Comparison of ENCODE assay signal across 7 cellular contexts in genomic region chr9:125513634-125514413, GRCh38.
DNase-seq lines count a peak whose midpoint lies in the region; ATAC-seq and TF ChIP-seq lines count a peak whose summit lies in the region.

No MANE protein-coding gene starts in this region.

- H3K4me1 ChIP-seq in HCT116 (ENCODE audit: control insufficient read depth in 1 of 2, insufficient read depth in 2 of 2, low read length in 2 of 2) = peaks cover 17 to 20% of the 10 kb centered on the region in 2 experiments
- H3K4me1 ChIP-seq in mucosa of rectum (ENCODE audit: control insufficient read depth in 2 of 2, insufficient read depth in 2 of 2, low read length in 2 of 2) = peaks cover 0 to 17% of the 10 kb centered on the region in 2 donors

- H3K9me2 ChIP-seq in HCT116 (ENCODE audit: insufficient read depth) = no peaks in the 10 kb centered on the region

- H3K4me3 ChIP-seq in HCT116 (replicated peaks in 1 of 2; ENCODE audit: low read depth in 1 of 2, low read length in 2 of 2) (peak overlapping the region; percentile 15 to 51), mucosa of rectum (ENCODE audit: low read length in 2 of 2) (peak overlapping the region; percentile 18 to 23)

- RAD21 ChIA-PET in HCT116 (lab: Charles Lee; ENCODE audit: low non-redundant PET in 1 of 2, low total read pairs in 2 of 2, uncharacterized antibody in 2 of 2, unreplicated experiment in 2 of 2) = no interaction called here

- DNase-seq in HCT116 (ENCODE audit: low read depth, low spot score) = no peak
- DNase-seq in NCI-H226 = peak; percentile 96
- peak in 38 of 61 donors; percentile 9 to 86 (median 52) for DNase-seq in caudate nucleus (lab: John Stamatoyannopoulos, UW)
- no peak for DNase-seq in amygdala (lab: John Stamatoyannopoulos, UW)
- no peak for DNase-seq in middle frontal gyrus (ENCODE audit: extremely low spot score, low spot score)

- TF ChIP-seq CTCF in HCT116 (IDR thresholded peaks at IDR 0.05 in 2 of 3, conservative IDR thresholded peaks at IDR 0.05 in 1 of 3; ENCODE audit: borderline replicate concordance in 1 of 3, insufficient read depth in 1 of 3, low read depth in 2 of 3, low read length in 2 of 3) = no peak

- H3K36me3 ChIP-seq in HCT116 (ENCODE audit: control insufficient read depth in 1 of 2, insufficient read depth in 2 of 2, low read length in 2 of 2) (no peaks in the 10 kb centered on the region), mucosa of rectum (ENCODE audit: control insufficient read depth in 2 of 2, insufficient read depth in 2 of 2, low read length in 2 of 2) (no peaks in the 10 kb centered on the region)

- CTCF ChIA-PET in HCT116 (lab: Charles Lee) = no interaction called here

- BruUV-seq in HCT116 (replicated peaks; lab: Mats Ljungman, UMichigan) = no TSS peak

- H3K27me3 ChIP-seq in HCT116 (ENCODE audit: insufficient read depth, low read length) (no peaks in the 10 kb centered on the region), mucosa of rectum (ENCODE audit: control insufficient read depth in 2 of 2, insufficient read depth in 2 of 2, low read length in 2 of 2) (no peaks in the 10 kb centered on the region)

- no peaks in the 10 kb centered on the region for H3K9me3 ChIP-seq in HCT116 (ENCODE audit: control insufficient read depth in 1 of 2, insufficient read depth in 1 of 2, low read depth in 1 of 2, low read length in 2 of 2)
- no peaks in the 10 kb centered on the region for H3K9me3 ChIP-seq in mucosa of rectum (ENCODE audit: control insufficient read depth in 2 of 2, low read length in 2 of 2)

- H2AFZ ChIP-seq in HCT116 (ENCODE audit: low read depth, low read length, poor library complexity, severe bottlenecking) = no peak overlapping the region

- POLR2A ChIA-PET in HCT116 (lab: Charles Lee) = no interaction called here

- H3K79me2 ChIP-seq in HCT116 (ENCODE audit: insufficient read depth, low read length) = no peaks in the 10 kb centered on the region

- ATAC-seq in GM18520 (IDR thresholded peaks at IDR 0.05; ENCODE audit: unreplicated experiment) = peak; percentile 95
- ATAC-seq in HCT116 = peak; percentile 96

- no peaks in the 10 kb centered on the region for H4K20me1 ChIP-seq in HCT116 (ENCODE audit: insufficient read depth)

- TF ChIP-seq RAD21 in HCT116 (IDR thresholded peaks at IDR 0.05; ENCODE audit: low read depth) = 0 out of 2 replicates have a peak, but pooled peaks have one; percentile 2

- no peak for TF ChIP-seq POLR2A in HCT116 (IDR thresholded peaks at IDR 0.05; ENCODE audit: borderline replicate concordance, extremely low read depth, insufficient read depth, insufficient read length)

- H3K27ac ChIP-seq in HCT116 (ENCODE audit: low read depth, low read length) (peak overlapping the region; percentile 57), caudate nucleus (ENCODE audit: low read depth, low read length) (peak overlapping the region; percentile 72), mucosa of rectum (ENCODE audit: low read depth in 2 of 2, low read length in 2 of 2) (no peak overlapping the region)

- peak overlapping the region; percentile 77 for H3K4me2 ChIP-seq in HCT116 (ENCODE audit: low read length)

- intact Hi-C loops in HCT116 (cut with micrococcal nuclease) = no loop called here

- H3K9ac ChIP-seq in HCT116 (ENCODE audit: low read length) = peak overlapping the region; percentile 56
- H3K9ac ChIP-seq in mucosa of rectum (ENCODE audit: low read depth in 1 of 2, low read length in 2 of 2) = no peak overlapping the region

TF ChIP-seq in HCT116, 20 proteins besides CTCF, POLR2A, EP300 and RAD21:
- TF ChIP-seq CBX3 (IDR thresholded peaks at IDR 0.05; ENCODE audit: low read depth) = peak; percentile 35; the same call in 1 of the 2 replicates
- TF ChIP-seq ZFX (IDR thresholded peaks at IDR 0.05) = no peak
- 0 out of 2 replicates have a peak, but pooled peaks have one; percentile 23 for TF ChIP-seq CEBPB (IDR thresholded peaks at IDR 0.05; ENCODE audit: low read depth)
- no peak for TF ChIP-seq EZH2phosphoT487 (IDR thresholded peaks at IDR 0.05; ENCODE audit: borderline replicate concordance)
- 0 out of 2 replicates have a peak, but pooled peaks have one; percentile 39 for TF ChIP-seq SIN3A (IDR thresholded peaks at IDR 0.05; ENCODE audit: low read depth)
- TF ChIP-seq EZH2 (IDR thresholded peaks at IDR 0.05) = no peak
- TF ChIP-seq SP1 (IDR thresholded peaks at IDR 0.05; ENCODE audit: low read depth) = 0 out of 2 replicates have a peak, but pooled peaks have one; percentile 15
- TF ChIP-seq YY1 (IDR thresholded peaks at IDR 0.05; ENCODE audit: extremely low read depth, insufficient replicate concordance, low read depth, low read length) = no peak
- no peak for TF ChIP-seq EGR1 (IDR thresholded peaks at IDR 0.05; ENCODE audit: low read depth)
- TF ChIP-seq, protein P1, sequence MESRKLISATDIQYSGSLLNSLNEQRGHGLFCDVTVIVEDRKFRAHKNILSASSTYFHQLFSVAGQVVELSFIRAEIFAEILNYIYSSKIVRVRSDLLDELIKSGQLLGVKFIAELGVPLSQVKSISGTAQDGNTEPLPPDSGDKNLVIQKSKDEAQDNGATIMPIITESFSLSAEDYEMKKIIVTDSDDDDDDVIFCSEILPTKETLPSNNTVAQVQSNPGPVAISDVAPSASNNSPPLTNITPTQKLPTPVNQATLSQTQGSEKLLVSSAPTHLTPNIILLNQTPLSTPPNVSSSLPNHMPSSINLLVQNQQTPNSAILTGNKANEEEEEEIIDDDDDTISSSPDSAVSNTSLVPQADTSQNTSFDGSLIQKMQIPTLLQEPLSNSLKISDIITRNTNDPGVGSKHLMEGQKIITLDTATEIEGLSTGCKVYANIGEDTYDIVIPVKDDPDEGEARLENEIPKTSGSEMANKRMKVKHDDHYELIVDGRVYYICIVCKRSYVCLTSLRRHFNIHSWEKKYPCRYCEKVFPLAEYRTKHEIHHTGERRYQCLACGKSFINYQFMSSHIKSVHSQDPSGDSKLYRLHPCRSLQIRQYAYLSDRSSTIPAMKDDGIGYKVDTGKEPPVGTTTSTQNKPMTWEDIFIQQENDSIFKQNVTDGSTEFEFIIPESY (IDR thresholded peaks at IDR 0.05; ENCODE audit: extremely low read depth, insufficient replicate concordance, low read length) = no peak
- no peak for TF ChIP-seq POLR2AphosphoS5 (IDR thresholded peaks at IDR 0.05; ENCODE audit: low read depth, low read length)
- TF ChIP-seq, protein P2, sequence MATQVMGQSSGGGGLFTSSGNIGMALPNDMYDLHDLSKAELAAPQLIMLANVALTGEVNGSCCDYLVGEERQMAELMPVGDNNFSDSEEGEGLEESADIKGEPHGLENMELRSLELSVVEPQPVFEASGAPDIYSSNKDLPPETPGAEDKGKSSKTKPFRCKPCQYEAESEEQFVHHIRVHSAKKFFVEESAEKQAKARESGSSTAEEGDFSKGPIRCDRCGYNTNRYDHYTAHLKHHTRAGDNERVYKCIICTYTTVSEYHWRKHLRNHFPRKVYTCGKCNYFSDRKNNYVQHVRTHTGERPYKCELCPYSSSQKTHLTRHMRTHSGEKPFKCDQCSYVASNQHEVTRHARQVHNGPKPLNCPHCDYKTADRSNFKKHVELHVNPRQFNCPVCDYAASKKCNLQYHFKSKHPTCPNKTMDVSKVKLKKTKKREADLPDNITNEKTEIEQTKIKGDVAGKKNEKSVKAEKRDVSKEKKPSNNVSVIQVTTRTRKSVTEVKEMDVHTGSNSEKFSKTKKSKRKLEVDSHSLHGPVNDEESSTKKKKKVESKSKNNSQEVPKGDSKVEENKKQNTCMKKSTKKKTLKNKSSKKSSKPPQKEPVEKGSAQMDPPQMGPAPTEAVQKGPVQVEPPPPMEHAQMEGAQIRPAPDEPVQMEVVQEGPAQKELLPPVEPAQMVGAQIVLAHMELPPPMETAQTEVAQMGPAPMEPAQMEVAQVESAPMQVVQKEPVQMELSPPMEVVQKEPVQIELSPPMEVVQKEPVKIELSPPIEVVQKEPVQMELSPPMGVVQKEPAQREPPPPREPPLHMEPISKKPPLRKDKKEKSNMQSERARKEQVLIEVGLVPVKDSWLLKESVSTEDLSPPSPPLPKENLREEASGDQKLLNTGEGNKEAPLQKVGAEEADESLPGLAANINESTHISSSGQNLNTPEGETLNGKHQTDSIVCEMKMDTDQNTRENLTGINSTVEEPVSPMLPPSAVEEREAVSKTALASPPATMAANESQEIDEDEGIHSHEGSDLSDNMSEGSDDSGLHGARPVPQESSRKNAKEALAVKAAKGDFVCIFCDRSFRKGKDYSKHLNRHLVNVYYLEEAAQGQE (IDR thresholded peaks at IDR 0.05; ENCODE audit: low read depth) = no peak
- TF ChIP-seq FOSL1 (IDR thresholded peaks at IDR 0.05; ENCODE audit: low read depth) = peak; percentile 74
- peak; percentile 62; the same call in 1 of the 2 replicates for TF ChIP-seq JUND (IDR thresholded peaks at IDR 0.05)
- TF ChIP-seq SRF (IDR thresholded peaks at IDR 0.05; ENCODE audit: low read depth) = no peak
- TF ChIP-seq ATF3 (IDR thresholded peaks at IDR 0.05) = no peak
- no peak for TF ChIP-seq ELF1 (IDR thresholded peaks at IDR 0.05; ENCODE audit: borderline replicate concordance, low read depth)
- no peak for TF ChIP-seq ZNF274 (IDR thresholded peaks at IDR 0.05; ENCODE audit: low read depth, low read length)
- TF ChIP-seq, protein P3, sequence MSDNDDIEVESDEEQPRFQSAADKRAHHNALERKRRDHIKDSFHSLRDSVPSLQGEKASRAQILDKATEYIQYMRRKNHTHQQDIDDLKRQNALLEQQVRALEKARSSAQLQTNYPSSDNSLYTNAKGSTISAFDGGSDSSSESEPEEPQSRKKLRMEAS (IDR thresholded peaks at IDR 0.05) = peak; percentile 63
- TF ChIP-seq TCF7L2 (IDR thresholded peaks at IDR 0.05; ENCODE audit: borderline replicate concordance, extremely low read depth, insufficient read depth, insufficient read length) = no peak

Comparison
In these comparisons a context has a peak if more than half of its experiments do, and no peak if none do; other contexts are left out.
1. DNase-seq: peak in NCI-H226 (single experiment) and caudate nucleus (38 of 61); none in HCT116 (single experiment), amygdala (0 of 56) and middle frontal gyrus (single experiment).
2. H3K27ac ChIP-seq: peak in HCT116 (single experiment) and caudate nucleus (single experiment); none in mucosa of rectum (0 of 2).